In the genomic region with DNA sequence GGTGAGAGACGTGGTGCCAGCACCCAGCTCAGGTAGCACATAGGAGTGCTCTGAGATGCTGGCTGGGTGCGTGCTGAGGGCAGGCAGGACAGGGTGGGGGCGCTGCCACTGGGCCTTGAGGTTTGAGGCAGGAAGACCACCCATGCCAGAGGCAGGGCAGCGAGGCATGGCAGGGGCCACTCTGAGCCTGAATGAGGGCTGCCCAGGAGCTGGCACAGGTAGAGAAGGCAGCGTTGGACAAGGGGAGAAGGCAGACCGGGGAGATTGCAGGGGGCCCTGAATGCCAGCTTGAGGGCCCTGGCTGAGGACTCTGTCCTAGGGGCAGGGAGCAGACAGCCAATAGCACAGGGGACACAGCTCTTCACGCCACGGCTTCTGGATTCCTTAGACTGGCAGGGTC, we compare ENCODE assay signal across 10 cellular contexts. TPM values are rescaled to one million over a fixed set of nuclear protein-coding genes. Genes with fewer than 3 reads are reported as not detected.
DNase-seq lines count a peak whose midpoint lies in the region; ATAC-seq and TF ChIP-seq lines count a peak whose summit lies in the region.
"Had no signal": no experiment of that assay in that cellular context is flagged by ENCODE, and none has a peak within 500 bp of the region (broad histone marks: within the 10 kb centered on the region; RNA-seq: fewer than 3 reads in every experiment).

No MANE protein-coding gene starts in this region.

- H3K9me3 ChIP-seq in SU-DHL-6 (ENCODE audit: insufficient read depth, low read length) (no peaks in the 10 kb centered on the region), Caco-2 (no peaks in the 10 kb centered on the region)
- H3K9me3 ChIP-seq: gastroesophageal sphincter had no signal

- H3F3A ChIP-seq in GM23338 (replicated peaks; ENCODE audit: low read depth) (no peaks in the 10 kb centered on the region), SU-DHL-6 (ENCODE audit: insufficient read depth) (peaks cover 10% of the 10 kb centered on the region)

- no peak overlapping the region for H3K4me3 ChIP-seq in GM23338
- H3K4me3 ChIP-seq in SU-DHL-6 (ENCODE audit: insufficient read depth, low read length, poor library complexity, severe bottlenecking), result no peak overlapping the region
- H3K4me3 ChIP-seq in skin epidermis, result no peak overlapping the region
- H3K4me3 ChIP-seq in Caco-2 (ENCODE audit: low read depth, low read length), result no peak overlapping the region
- H3K4me3 ChIP-seq: dorsolateral prefrontal cortex, gastroesophageal sphincter had no signal

- H3K79me2 ChIP-seq in GM23338 (replicated peaks; ENCODE audit: insufficient read depth) (no peaks in the 10 kb centered on the region), SU-DHL-6 (ENCODE audit: insufficient read depth, low read length) (no peaks in the 10 kb centered on the region)

- TF ChIP-seq CTCF in GM23338 (conservative IDR thresholded peaks at IDR 0.05; ENCODE audit: low read depth in 2 of 2), result no peak
- no peak for TF ChIP-seq CTCF in SU-DHL-6 (IDR thresholded peaks at IDR 0.05; ENCODE audit: insufficient read depth, low read length, poor library complexity, severe bottlenecking)
- no peak for TF ChIP-seq CTCF in Caco-2 (IDR thresholded peaks at IDR 0.05; ENCODE audit: insufficient read depth in 1 of 2, low read depth in 1 of 2, low read length in 1 of 2, severe bottlenecking in 1 of 2, unreplicated experiment in 1 of 2)

- H2AFZ ChIP-seq in GM23338 (no peak overlapping the region), SU-DHL-6 (ENCODE audit: low read depth, low read length, severe bottlenecking) (no peak overlapping the region)

- H3K27me3 ChIP-seq in GM23338 (ENCODE audit: insufficient read depth), result no peaks in the 10 kb centered on the region
- no peaks in the 10 kb centered on the region for H3K27me3 ChIP-seq in SU-DHL-6 (ENCODE audit: low read length)
- H3K27me3 ChIP-seq in Caco-2 (replicated peaks; ENCODE audit: control insufficient read depth, insufficient read depth, low read length), result no peaks in the 10 kb centered on the region
- H3K27me3 ChIP-seq: dorsolateral prefrontal cortex, gastroesophageal sphincter had no signal

- H3K4me3 Mint-ChIP-seq in GM23338 (no peak overlapping the region), immature natural killer cell (peak overlapping the region; percentile 59 to 71 (median 67)), Caco-2 (ENCODE audit: unreplicated experiment) (no peak overlapping the region)

- H3K4me2 ChIP-seq in GM23338, result no peak overlapping the region
- H3K4me2 ChIP-seq in SU-DHL-6 (ENCODE audit: low read depth, low read length, poor library complexity, severe bottlenecking), result no peak overlapping the region

- H3K9me3 Mint-ChIP-seq in GM23338 (no peaks in the 10 kb centered on the region), immature natural killer cell (no peaks in the 10 kb centered on the region), Caco-2 (ENCODE audit: unreplicated experiment) (no peaks in the 10 kb centered on the region)

- no peak for DNase-seq in GM23338 (ENCODE audit: low spot score)
- DNase-seq in immature natural killer cell, result no peak
- DNase-seq in SW480 (ENCODE audit: low spot score), result no peak
- no peak for DNase-seq in Caco-2
- DNase-seq: NCI-H2171 treated with DMSO at 0.1 percent for 48 hours had no signal

- H3K36me3 ChIP-seq in GM23338 (ENCODE audit: insufficient read depth) (no peaks in the 10 kb centered on the region), SU-DHL-6 (ENCODE audit: low read length) (no peaks in the 10 kb centered on the region), Caco-2 (ENCODE audit: control insufficient read depth, insufficient read depth, low read length) (no peaks in the 10 kb centered on the region)
- H3K36me3 ChIP-seq: gastroesophageal sphincter had no signal

- no TSS peak for BruUV-seq in Caco-2 (replicated peaks; lab: Mats Ljungman, UMichigan)

- H3K27ac Mint-ChIP-seq in GM23338 (0 out of 2 replicates have a peak overlapping the region, but pooled peaks have one; percentile 65), immature natural killer cell (peak overlapping the region; percentile 78 to 87 (median 84)), Caco-2 (ENCODE audit: unreplicated experiment) (no peak overlapping the region)

- no peak overlapping the region for H3K27ac ChIP-seq in GM23338 (ENCODE audit: low read depth)
- H3K27ac ChIP-seq in SU-DHL-6 (ENCODE audit: low read depth, low read length), result peak overlapping the region; percentile 48
- peak overlapping the region in 13 of 21 experiments; percentile 22 to 82 (median 49) for H3K27ac ChIP-seq in skin epidermis

- H3K9me2 ChIP-seq in GM23338 (ENCODE audit: insufficient read depth) (no peaks in the 10 kb centered on the region), SU-DHL-6 (replicated peaks; ENCODE audit: insufficient read depth, low read length) (no peaks in the 10 kb centered on the region)

- no peak for ATAC-seq in GM23338
- ATAC-seq in GM21526 (IDR thresholded peaks at IDR 0.05; ENCODE audit: low FRiP score, unreplicated experiment), result no peak

- H3K4me1 ChIP-seq in GM23338 (ENCODE audit: insufficient read depth), result no peaks in the 10 kb centered on the region
- no peaks in the 10 kb centered on the region for H3K4me1 ChIP-seq in Caco-2

- no peaks in the 10 kb centered on the region for H3K36me3 Mint-ChIP-seq in GM23338 (ENCODE audit: low read depth)
- H3K36me3 Mint-ChIP-seq in immature natural killer cell, result no peaks in the 10 kb centered on the region
- H3K36me3 Mint-ChIP-seq in Caco-2 (ENCODE audit: insufficient read depth, unreplicated experiment), result no peaks in the 10 kb centered on the region

- peak overlapping the region; percentile 28; the same call in 1 of the 2 replicates for H3K9ac ChIP-seq in SU-DHL-6 (ENCODE audit: low read length)

- peaks cover 9% of the 10 kb centered on the region; the same call in 2 of the 3 replicates for H3K4me1 Mint-ChIP-seq in GM23338
- peaks cover 24 to 30% of the 10 kb centered on the region in 2 donors for H3K4me1 Mint-ChIP-seq in immature natural killer cell
- H3K4me1 Mint-ChIP-seq in Caco-2 (ENCODE audit: low read depth, unreplicated experiment), result no peaks in the 10 kb centered on the region

- H4K20me1 ChIP-seq in GM23338 (replicated peaks; ENCODE audit: insufficient read depth), result no peaks in the 10 kb centered on the region
- H4K20me1 ChIP-seq in SU-DHL-6 (ENCODE audit: low read depth, low read length), result no peaks in the 10 kb centered on the region

- CTCF ChIA-PET in Caco-2 (lab: Charles Lee), result interaction anchor here (0.6 kb wide), 1 partner anchor 84 kb away, joined by 3 read pairs; no protein-coding TSS in a partner anchor

- POLR2A ChIA-PET in Caco-2 (lab: Charles Lee), result no interaction called here

- intact Hi-C loops in Caco-2 (cut with micrococcal nuclease; ENCODE audit: unreplicated experiment), result no loop called here

- H3K27me3 Mint-ChIP-seq in GM23338 (ENCODE audit: insufficient read depth, low read depth, poor library complexity) (peaks cover 12% of the 10 kb centered on the region), immature natural killer cell (ENCODE audit: low read depth in 3 of 3) (peaks cover 4 to 10% (median 9%) of the 10 kb centered on the region in 3 donors), Caco-2 (ENCODE audit: insufficient read depth, unreplicated experiment) (no peaks in the 10 kb centered on the region)

RNA-seq across cellular contexts. Expression of gene ADAMTS7, which starts 50.2 kb away (rescaled TPM):
- 46.5 and 52.7 TPM in 2 replicates for total RNA-seq in GM23338 (2014; rRNA removed; shearing (Covaris generic))
- 11.2 and 11.6 TPM in 2 replicates for polyA plus RNA-seq in GM23338 (2016; fragmentation: Nextera tagmentation; extraction: Ambion mirVana)
- polyA plus RNA-seq in immature natural killer cell, result not detected
- total RNA-seq in Caco-2 (2022), result 1.1 and 2.0 TPM in 2 replicates

Comparison
In these comparisons a context has a peak if more than half of its experiments do, and no peak if none do; other contexts are left out.
1. H3K4me3 Mint-ChIP-seq: peak in immature natural killer cell (5 of 5); none in GM23338 (single experiment) and Caco-2 (single experiment).
2. RNA of gene ADAMTS7, which starts 50.2 kb away (total RNA-seq): 46.5 to 52.7 TPM in GM23338; 1.1 to 2.0 TPM in Caco-2; every median in the first group is over 10 times any median in the second.